ENCODE assay signal across 27 cellular contexts in genomic region chr10:3439183-3439582, GRCh38.
"Had no signal": no experiment of that assay in that cellular context is flagged by ENCODE, and none has a peak within 500 bp of the region (broad histone marks: within the 10 kb centered on the region; RNA-seq: fewer than 3 reads in every experiment).

No MANE protein-coding gene starts in this region.

- FAIRE-seq: colon, endometrium, endothelial cell of umbilical vein, frontal cortex had no signal

- ATAC-seq: effector memory CD8-positive, alpha-beta T cell; esophagus mucosa; foreskin keratinocyte; gastrocnemius medialis; gastroesophageal sphincter; heart left ventricle; heart right ventricle had no signal

- H3K4me1 Mint-ChIP-seq: endodermal cell had no signal

- H3K4me3 Mint-ChIP-seq: effector memory CD8-positive, alpha-beta T cell; endodermal cell had no signal

- H3K4me3 ChIP-seq: colonic mucosa, coronary artery, dorsolateral prefrontal cortex, esophagus muscularis mucosa, esophagus squamous epithelium, gastrocnemius medialis, gastroesophageal sphincter, heart left ventricle, heart right ventricle had no signal

- H3K27me3 ChIP-seq: colonic mucosa, dorsolateral prefrontal cortex, esophagus muscularis mucosa, esophagus squamous epithelium, foreskin keratinocyte, gastrocnemius medialis, gastroesophageal sphincter, heart left ventricle, heart right ventricle had no signal

- DNase-seq: colonic mucosa; cortex of kidney; dermis blood vessel endothelial cell; dorsolateral prefrontal cortex; effector CD4-positive, alpha-beta T cell; effector CD8-positive, alpha-beta T cell; effector memory CD4-positive, alpha-beta T cell; effector memory CD8-positive, alpha-beta T cell; endodermal cell; erythroblast; esophagus squamous epithelium; foreskin fibroblast; foreskin keratinocyte; foreskin melanocyte; gastrocnemius medialis; glutamatergic neuron; heart left ventricle; heart right ventricle had no signal

- H3K27ac ChIP-seq: colonic mucosa, coronary artery, dorsolateral prefrontal cortex, epithelial cell of prostate, esophagus squamous epithelium, foreskin keratinocyte, gastrocnemius medialis, heart left ventricle, heart right ventricle had no signal

- H3K4me1 ChIP-seq: colonic mucosa, foreskin keratinocyte, gastrocnemius medialis, heart right ventricle had no signal

- H3K36me3 ChIP-seq: colonic mucosa, esophagus muscularis mucosa, esophagus squamous epithelium, gastrocnemius medialis, gastroesophageal sphincter, heart left ventricle, heart right ventricle had no signal

- H3K9me3 Mint-ChIP-seq: effector memory CD8-positive, alpha-beta T cell had no signal

- H3K9me3 ChIP-seq: colonic mucosa, gastrocnemius medialis had no signal

- H3K27ac Mint-ChIP-seq: effector memory CD8-positive, alpha-beta T cell; endodermal cell had no signal
